ENCODE assay signal across 8 cellular contexts in the genomic region with DNA sequence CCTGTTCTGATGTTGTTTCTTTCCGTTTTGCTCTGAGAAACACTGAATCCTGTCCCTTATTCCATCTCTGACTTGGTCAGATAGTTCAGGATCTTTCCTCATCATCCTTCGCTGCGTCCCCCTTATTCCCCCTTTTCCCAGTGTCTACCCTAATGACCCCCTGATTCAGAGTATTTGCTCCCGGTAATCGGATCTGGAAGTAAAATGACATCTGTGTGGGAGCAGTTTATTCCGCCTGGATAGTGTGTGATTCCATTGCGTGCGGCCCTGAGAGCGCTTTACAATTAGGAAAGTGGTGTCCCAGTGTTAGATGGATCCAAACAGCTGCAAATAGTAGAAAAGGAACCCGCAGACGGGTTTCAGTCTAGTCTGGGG. TPM values are rescaled to one million over a fixed set of nuclear protein-coding genes. Genes with fewer than 3 reads are reported as not detected.
DNase-seq lines count a peak whose midpoint lies in the region; ATAC-seq, FAIRE-seq and TF ChIP-seq lines count a peak whose summit lies in the region.

No MANE protein-coding gene starts in this region.

- H3K4me3 ChIP-seq in OCI-LY1 (ENCODE audit: low read depth, low read length, poor library complexity, severe bottlenecking) (peak overlapping the region; percentile 76), duodenal mucosa (ENCODE audit: low read depth in 1 of 2, low read length in 2 of 2) (peak overlapping the region; percentile 96 to 97)

- peaks cover 30% of the 10 kb centered on the region for H3K79me2 ChIP-seq in OCI-LY1 (ENCODE audit: insufficient read depth, low read length)

- no peaks in the 10 kb centered on the region for H3K9me2 ChIP-seq in OCI-LY1 (ENCODE audit: low read depth, low read length)

- no peaks in the 10 kb centered on the region for H3F3A ChIP-seq in OCI-LY1 (ENCODE audit: insufficient read depth, low read length)

- FAIRE-seq in RCC 7860 (lab: Jason Lieb, UNC): no peak

- H3K4me1 ChIP-seq in OCI-LY1 (ENCODE audit: insufficient read depth, low read length, severe bottlenecking) (peaks cover 22% of the 10 kb centered on the region), duodenal mucosa (ENCODE audit: control insufficient read depth in 1 of 2, insufficient read depth in 2 of 2, low read length in 2 of 2) (peaks cover 0 to 18% of the 10 kb centered on the region in 2 donors)

- peak overlapping the region; percentile 11 for H3K27ac ChIP-seq in OCI-LY1 (ENCODE audit: low read depth, low read length, poor library complexity, severe bottlenecking)
- peak overlapping the region; percentile 64 for H3K27ac ChIP-seq in duodenal mucosa (ENCODE audit: low read depth, low read length)

- peaks cover 35% of the 10 kb centered on the region for H3K36me3 ChIP-seq in OCI-LY1 (ENCODE audit: insufficient read depth, low read length)
- H3K36me3 ChIP-seq in duodenal mucosa (ENCODE audit: control insufficient read depth in 1 of 2, insufficient read depth in 2 of 2, low read length in 2 of 2): peaks cover 0 to 23% of the 10 kb centered on the region in 2 donors

- DNase-seq in EH (ENCODE audit: low read depth) (peak; percentile 44), myocyte (ENCODE audit: low read depth) (peak; percentile 88), RCC 7860 (ENCODE audit: low spot score) (no peak), KG1 (lab: John Stamatoyannopoulos, UW) (no peak)

- ATAC-seq in HG02678 (IDR thresholded peaks at IDR 0.05; ENCODE audit: unreplicated experiment) (no peak), HG02759 (IDR thresholded peaks at IDR 0.05; ENCODE audit: unreplicated experiment) (no peak)

- H3K9me3 ChIP-seq in OCI-LY1 (ENCODE audit: low read length) (no peaks in the 10 kb centered on the region), duodenal mucosa (ENCODE audit: control insufficient read depth in 1 of 2, low read length in 2 of 2) (no peaks in the 10 kb centered on the region)

- H4K20me1 ChIP-seq in OCI-LY1 (ENCODE audit: insufficient read depth, low read length): no peaks in the 10 kb centered on the region

- H3K9ac ChIP-seq in OCI-LY1 (ENCODE audit: low read length): peak overlapping the region; percentile 84
- H3K9ac ChIP-seq in duodenal mucosa (ENCODE audit: low read depth in 1 of 2, low read length in 2 of 2): peak overlapping the region; percentile 92 to 93

- no peak for TF ChIP-seq CTCF in OCI-LY1 (IDR thresholded peaks at IDR 0.05; ENCODE audit: low read length)

- peak overlapping the region; percentile 86 for H3K4me2 ChIP-seq in OCI-LY1 (ENCODE audit: low read length)

- no peak overlapping the region for H2AFZ ChIP-seq in OCI-LY1 (ENCODE audit: low read length)

- H3K27me3 ChIP-seq in OCI-LY1 (ENCODE audit: insufficient read depth, low read length): no peaks in the 10 kb centered on the region
- H3K27me3 ChIP-seq in duodenal mucosa (ENCODE audit: control insufficient read depth in 1 of 2, insufficient read depth in 2 of 2, low read length in 2 of 2): no peaks in the 10 kb centered on the region

RNA-seq across cellular contexts. Expression of a gene that starts 0.6 kb away (rescaled TPM):
- total RNA-seq in myocyte: 101 and 143 TPM in 2 replicates
- polyA plus RNA-seq in myocyte (2012): 63.2 TPM

RNA-seq across cellular contexts. Expression of a gene that starts 53.9 kb away (rescaled TPM):
- 8.8 and 11.6 TPM in 2 replicates for total RNA-seq in myocyte
- polyA plus RNA-seq in myocyte (2012): 9.9 TPM

Comparison
In these comparisons a context has a peak if more than half of its experiments do, and no peak if none do; other contexts are left out.
1. DNase-seq: peak in EH (single experiment) and myocyte (single experiment); none in RCC 7860 (single experiment) and KG1 (single experiment).